In the genomic region with DNA sequence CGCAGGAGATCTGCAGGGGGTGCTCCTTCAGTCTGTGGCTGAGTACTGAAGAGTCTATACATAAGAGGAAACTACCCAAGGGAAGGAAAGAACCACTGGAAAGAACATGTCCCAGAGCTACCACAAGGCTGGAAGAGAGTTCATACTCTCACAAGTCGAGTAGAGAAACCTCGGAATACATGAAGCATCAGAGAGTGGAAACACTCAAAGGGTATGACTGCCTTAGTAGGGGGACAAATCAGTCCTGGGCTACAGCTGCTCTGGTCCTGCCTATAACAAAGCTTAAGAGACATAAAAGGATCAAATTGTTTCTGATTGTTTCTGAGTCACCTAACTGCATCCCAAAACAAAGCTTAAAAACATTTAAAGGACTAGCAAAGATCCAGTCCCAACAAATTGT, we compare ENCODE assay signal across 19 cellular contexts. TPM values are rescaled to one million over a fixed set of nuclear protein-coding genes. Genes with fewer than 3 reads are reported as not detected.
DNase-seq lines count a peak whose midpoint lies in the region; ATAC-seq and TF ChIP-seq lines count a peak whose summit lies in the region.
"Had no signal": no experiment of that assay in that cellular context is flagged by ENCODE, and none has a peak within 500 bp of the region (broad histone marks: within the 10 kb centered on the region; RNA-seq: fewer than 3 reads in every experiment).

No MANE protein-coding gene starts in this region.

- intact Hi-C loops in prostate gland (cut with DNase I), result no loop called here

- H3K36me3 Mint-ChIP-seq in activated naive CD8-positive, alpha-beta T cell treated with anti-CD3 and anti-CD28 coated beads, Interleukin-2, amount 50 U/mL, for 24 hours (ENCODE audit: low read depth), result peaks cover 11% of the 10 kb centered on the region
- H3K36me3 Mint-ChIP-seq in activated naive CD8-positive, alpha-beta T cell treated with anti-CD3 and anti-CD28 coated beads for 36 hours, result peaks cover 2% of the 10 kb centered on the region
- peaks cover 49% of the 10 kb centered on the region for H3K36me3 Mint-ChIP-seq in endodermal cell (ENCODE audit: low read depth)
- peaks cover 14% of the 10 kb centered on the region for H3K36me3 Mint-ChIP-seq in mesothelial cell of epicardium

- H3K27ac Mint-ChIP-seq in activated naive CD8-positive, alpha-beta T cell treated with anti-CD3 and anti-CD28 coated beads, Interleukin-2, amount 50 U/mL, for 24 hours, result no peak overlapping the region
- no peak overlapping the region for H3K27ac Mint-ChIP-seq in activated naive CD8-positive, alpha-beta T cell treated with anti-CD3 and anti-CD28 coated beads for 36 hours
- H3K27ac Mint-ChIP-seq in endodermal cell, result peak overlapping the region; percentile 50
- H3K27ac Mint-ChIP-seq in mesothelial cell of epicardium, result no peak overlapping the region

- TF ChIP-seq CTCF in RWPE2 (IDR thresholded peaks at IDR 0.05; ENCODE audit: poor library complexity, severe bottlenecking) (no peak), endodermal cell (conservative IDR thresholded peaks at IDR 0.05) (no peak), prostate gland (IDR thresholded peaks at IDR 0.05) (no peak), mesothelial cell of epicardium (IDR thresholded peaks at IDR 0.05; ENCODE audit: unreplicated experiment) (no peak)

- H3K27me3 Mint-ChIP-seq in activated naive CD8-positive, alpha-beta T cell treated with anti-CD3 and anti-CD28 coated beads, Interleukin-2, amount 50 U/mL, for 24 hours, result no peaks in the 10 kb centered on the region
- H3K27me3 Mint-ChIP-seq in activated naive CD8-positive, alpha-beta T cell treated with anti-CD3 and anti-CD28 coated beads for 36 hours, result no peaks in the 10 kb centered on the region
- H3K27me3 Mint-ChIP-seq in endodermal cell (ENCODE audit: insufficient read depth) (no peaks in the 10 kb centered on the region), mesothelial cell of epicardium (ENCODE audit: low read depth) (no peaks in the 10 kb centered on the region)

- H3K4me1 Mint-ChIP-seq in activated naive CD8-positive, alpha-beta T cell treated with anti-CD3 and anti-CD28 coated beads, Interleukin-2, amount 50 U/mL, for 24 hours, result peaks cover 5% of the 10 kb centered on the region
- H3K4me1 Mint-ChIP-seq in activated naive CD8-positive, alpha-beta T cell treated with anti-CD3 and anti-CD28 coated beads for 36 hours, result no peaks in the 10 kb centered on the region
- no peaks in the 10 kb centered on the region for H3K4me1 Mint-ChIP-seq in endodermal cell
- no peaks in the 10 kb centered on the region for H3K4me1 Mint-ChIP-seq in mesothelial cell of epicardium

- no peaks in the 10 kb centered on the region for H3K27me3 ChIP-seq in RWPE2 (ENCODE audit: insufficient read depth, poor library complexity, severe bottlenecking)
- no peaks in the 10 kb centered on the region for H3K27me3 ChIP-seq in endodermal cell (ENCODE audit: control insufficient read depth, insufficient read depth, low read length, poor library complexity, severe bottlenecking)
- no peaks in the 10 kb centered on the region for H3K27me3 ChIP-seq in prostate gland (replicated peaks; ENCODE audit: insufficient read depth)
- H3K27me3 ChIP-seq: SJSA1 had no signal

- no peak overlapping the region for H3K4me3 Mint-ChIP-seq in activated naive CD8-positive, alpha-beta T cell treated with anti-CD3 and anti-CD28 coated beads, Interleukin-2, amount 50 U/mL, for 24 hours
- no peak overlapping the region for H3K4me3 Mint-ChIP-seq in activated naive CD8-positive, alpha-beta T cell treated with anti-CD3 and anti-CD28 coated beads for 36 hours
- H3K4me3 Mint-ChIP-seq in endodermal cell, result no peak overlapping the region
- H3K4me3 Mint-ChIP-seq in mesothelial cell of epicardium, result no peak overlapping the region

- H3K9ac ChIP-seq in endodermal cell (ENCODE audit: extremely low read depth, low read length, poor library complexity, severe bottlenecking), result no peak overlapping the region
- H3K9ac ChIP-seq: KMS-11 had no signal

- peak overlapping the region; percentile 18 for H3K27ac ChIP-seq in RWPE2 (ENCODE audit: poor library complexity, severe bottlenecking)
- H3K27ac ChIP-seq in endodermal cell (ENCODE audit: low read depth, low read length), result no peak overlapping the region
- H3K27ac ChIP-seq in prostate gland, result peak overlapping the region; percentile 25 to 28
- H3K27ac ChIP-seq: KMS-11, SJSA1 had no signal

- no peaks in the 10 kb centered on the region for H3K9me3 Mint-ChIP-seq in activated naive CD8-positive, alpha-beta T cell treated with anti-CD3 and anti-CD28 coated beads, Interleukin-2, amount 50 U/mL, for 24 hours
- H3K9me3 Mint-ChIP-seq in activated naive CD8-positive, alpha-beta T cell treated with anti-CD3 and anti-CD28 coated beads for 36 hours, result no peaks in the 10 kb centered on the region
- H3K9me3 Mint-ChIP-seq in endodermal cell (no peaks in the 10 kb centered on the region), mesothelial cell of epicardium (no peaks in the 10 kb centered on the region)

- H3K9me3 ChIP-seq in RWPE2 (ENCODE audit: severe bottlenecking), result no peaks in the 10 kb centered on the region
- H3K9me3 ChIP-seq in endodermal cell (ENCODE audit: control insufficient read depth, low read length), result no peaks in the 10 kb centered on the region
- H3K9me3 ChIP-seq in prostate gland, result no peaks in the 10 kb centered on the region
- H3K9me3 ChIP-seq: SJSA1 had no signal

- 90 to 95% methylated on average over 3 of the region's 3 CpGs for WGBS in endodermal cell (ENCODE audit: insufficient coverage in 1 of 2, insufficient read length in 1 of 2), 2 experiments
- 93% methylated on average over 3 of the region's 3 CpGs for WGBS in prostate gland

- peak; percentile 54 for ATAC-seq in activated naive CD8-positive, alpha-beta T cell treated with anti-CD3 and anti-CD28 coated beads, Interleukin-2, amount 50 U/mL, for 24 hours
- ATAC-seq in RWPE2 (ENCODE audit: low read depth) (no peak), HG03045 (IDR thresholded peaks at IDR 0.05; ENCODE audit: unreplicated experiment) (no peak), HG03039 (IDR thresholded peaks at IDR 0.05; ENCODE audit: unreplicated experiment) (no peak)

- DNase-seq in activated naive CD8-positive, alpha-beta T cell treated with anti-CD3 and anti-CD28 coated beads, Interleukin-2, amount 50 U/mL, for 24 hours, result no peak
- no peak for DNase-seq in activated naive CD8-positive, alpha-beta T cell treated with anti-CD3 and anti-CD28 coated beads for 36 hours
- DNase-seq in RWPE2 (ENCODE audit: low spot score) (no peak), endodermal cell (no peak), prostate gland (ENCODE audit: low spot score) (no peak), mesothelial cell of epicardium (ENCODE audit: low spot score in 2 of 2, unreplicated experiment in 2 of 2) (no peak)
- DNase-seq: AML-193, Calu3, DMS79, MM.1S, NCI-H1105, NCI-H187 treated with DMSO at 0.1 percent for 48 hours, NCI-H2171, NCI-H774, RPMI8226 had no signal

- H3K4me1 ChIP-seq in RWPE2 (ENCODE audit: insufficient read depth, poor library complexity, severe bottlenecking), result peaks cover 10% of the 10 kb centered on the region
- no peaks in the 10 kb centered on the region for H3K4me1 ChIP-seq in endodermal cell (ENCODE audit: control insufficient read depth, insufficient read depth, low read length)
- no peaks in the 10 kb centered on the region for H3K4me1 ChIP-seq in prostate gland (replicated peaks)
- H3K4me1 ChIP-seq: SJSA1 had no signal

- H3K36me3 ChIP-seq in RWPE2 (ENCODE audit: low read depth) (peaks cover 71% of the 10 kb centered on the region), endodermal cell (ENCODE audit: control insufficient read depth, insufficient read depth, low read length) (peaks cover 47% of the 10 kb centered on the region), prostate gland (no peaks in the 10 kb centered on the region)

- no peak for TF ChIP-seq POLR2A in prostate gland (IDR thresholded peaks at IDR 0.05)

- no peak overlapping the region for H3K4me3 ChIP-seq in RWPE2 (ENCODE audit: severe bottlenecking)
- no peak overlapping the region for H3K4me3 ChIP-seq in endodermal cell (ENCODE audit: low read length)
- no peak overlapping the region for H3K4me3 ChIP-seq in prostate gland
- H3K4me3 ChIP-seq: SJSA1 had no signal

RNA-seq across cellular contexts. Expression of a gene that starts 27.4 kb away (rescaled TPM):
- 10 to 100 TPM; 14.6 to 15.7 TPM for total RNA-seq in activated naive CD8-positive, alpha-beta T cell treated with anti-CD3 and anti-CD28 coated beads for 36 hours
- total RNA-seq in endodermal cell (10 to 100 TPM; 35.8 to 57.2 TPM), prostate gland (10 to 100 TPM; 65.9 to 67.4 TPM), mesothelial cell of epicardium (37.3 to 41.1 TPM (median 39.5 TPM) in 3 replicates)
- polyA plus RNA-seq in endodermal cell (2013, experiment 1 of 2), result 32.3 TPM
- polyA plus RNA-seq in endodermal cell (2013, experiment 2 of 2), result 32.3 TPM

RNA-seq across cellular contexts. Expression of a gene that starts 39.2 kb away (rescaled TPM):
- under 1 TPM; 0.23 to 0.58 TPM for total RNA-seq in activated naive CD8-positive, alpha-beta T cell treated with anti-CD3 and anti-CD28 coated beads for 36 hours
- 1 to 10 TPM; 3.9 to 5.8 TPM for total RNA-seq in endodermal cell
- 3.0 TPM for polyA plus RNA-seq in endodermal cell (2013, experiment 1 of 2)
- 3.1 TPM for polyA plus RNA-seq in endodermal cell (2013, experiment 2 of 2)
- 1 to 10 TPM; 2.3 to 4.4 TPM for total RNA-seq in prostate gland
- 2.6 to 3.1 TPM (median 2.8 TPM) in 3 replicates for total RNA-seq in mesothelial cell of epicardium

RNA-seq across cellular contexts. Expression of a gene that starts 49.1 kb away (rescaled TPM):
- 1 to 10 TPM; 5.6 to 5.7 TPM for total RNA-seq in activated naive CD8-positive, alpha-beta T cell treated with anti-CD3 and anti-CD28 coated beads for 36 hours
- total RNA-seq in endodermal cell (10 to 100 TPM; 41.9 to 55.1 TPM), prostate gland (100 to 1,000 TPM in 1 of 2 donors, 10 to 100 TPM in 1; 88.1 to 122 TPM), mesothelial cell of epicardium (57.9 to 63.4 TPM (median 59.6 TPM) in 3 replicates)
- 51.0 TPM for polyA plus RNA-seq in endodermal cell (2013, experiment 1 of 2)
- 49.7 TPM for polyA plus RNA-seq in endodermal cell (2013, experiment 2 of 2)
